Comparison of ENCODE assay signal across 8 cellular contexts in genomic region chr4:139651282-139652194, GRCh38. TPM values are rescaled to one million over a fixed set of nuclear protein-coding genes. Genes with fewer than 3 reads are reported as not detected.
DNase-seq lines count a peak whose midpoint lies in the region; ATAC-seq and TF ChIP-seq lines count a peak whose summit lies in the region.

No MANE protein-coding gene starts in this region.

- H3K27ac Mint-ChIP-seq in central memory CD8-positive, alpha-beta T cell (ENCODE audit: low read depth): no peak overlapping the region

- peaks cover 12% of the 10 kb centered on the region for H3K27me3 Mint-ChIP-seq in central memory CD8-positive, alpha-beta T cell

- H3K27me3 ChIP-seq in left lung: no peaks in the 10 kb centered on the region

- H3K9me3 Mint-ChIP-seq in central memory CD8-positive, alpha-beta T cell: no peaks in the 10 kb centered on the region

- H3K4me1 Mint-ChIP-seq in central memory CD8-positive, alpha-beta T cell: peaks cover 9% of the 10 kb centered on the region

- peak; percentile 92 for ATAC-seq in GM18867 (IDR thresholded peaks at IDR 0.05; ENCODE audit: unreplicated experiment)
- peak; percentile 80 for ATAC-seq in HG03139 (IDR thresholded peaks at IDR 0.05; ENCODE audit: unreplicated experiment)
- ATAC-seq in activated CD4-positive, CD25-positive, alpha-beta regulatory T cell treated with anti-CD3 and anti-CD28 coated beads, Interleukin-2, amount 50 U/mL, for 24 hours: peak; percentile 73 to 75
- peak; percentile 52 for ATAC-seq in central memory CD8-positive, alpha-beta T cell (replicated peaks; ENCODE audit: extremely low read depth, poor library complexity, severe bottlenecking)
- ATAC-seq in left lung: peak; percentile 96

- peaks cover 2% of the 10 kb centered on the region for H3K36me3 Mint-ChIP-seq in central memory CD8-positive, alpha-beta T cell (ENCODE audit: insufficient read depth)

- no peaks in the 10 kb centered on the region for H3K36me3 ChIP-seq in left lung

- no peak overlapping the region for H3K4me3 Mint-ChIP-seq in central memory CD8-positive, alpha-beta T cell

- H3K27ac ChIP-seq in left lung: no peak overlapping the region

- peaks cover 0 to 2% of the 10 kb centered on the region in 2 donors for H3K4me1 ChIP-seq in left lung

- no peaks in the 10 kb centered on the region for H3K9me3 ChIP-seq in left lung

- no peak overlapping the region for H3K4me3 ChIP-seq in left lung

- peak; percentile 73 for DNase-seq in AG08395 (ENCODE audit: low spot score)
- peak; percentile 58 for DNase-seq in NCI-H345 (lab: John Stamatoyannopoulos, UW)
- peak; percentile 37 to 52 for DNase-seq in central memory CD8-positive, alpha-beta T cell (ENCODE audit: low spot score in 2 of 2)
- peak in 1 of 2 donors; percentile 81 for DNase-seq in left lung
- peak; percentile 67 for DNase-seq in stimulated activated CD4-positive, alpha-beta T cell treated with anti-CD3 and anti-CD28 coated beads, Interleukin-4, amount 100 ng/mL, for 24 hours

- intact Hi-C loops in left lung (cut with DNase I): loop anchor here in 1 of 2 donors (10.0 kb wide), 2 partner anchors 47 to 603 kb away; no protein-coding TSS in a partner anchor

- TF ChIP-seq CTCF in left lung (IDR thresholded peaks at IDR 0.05): peak; percentile 93

RNA-seq across cellular contexts. Expression of gene MGST2, which starts 14.1 kb away (rescaled TPM):
- total RNA-seq in left lung: 10 to 100 TPM; 60.8 to 63.1 TPM
